In genomic region chr4:114599231-114600065, GRCh38 we compare ENCODE assay signal across 8 cellular contexts. TPM values are rescaled to one million over a fixed set of nuclear protein-coding genes. Genes with fewer than 3 reads are reported as not detected.
A peak's percentile ranks its signal among the peaks of the same experiment; 100 is the strongest.
DNase-seq lines count a peak whose midpoint lies in the region; ATAC-seq and TF ChIP-seq lines count a peak whose summit lies in the region.

No MANE protein-coding gene starts in this region.

- H3K27ac ChIP-seq in trophoblast cell (ENCODE audit: low read depth, low read length) = no peak overlapping the region

- H3K4me1 ChIP-seq in trophoblast cell (ENCODE audit: control insufficient read depth in 1 of 2, insufficient read depth in 2 of 2, low read length in 2 of 2) = peaks cover 0 to 11% of the 10 kb centered on the region in 2 experiments

- peaks cover 9% of the 10 kb centered on the region for H3K4me1 Mint-ChIP-seq in activated T-cell treated with anti-CD3 and anti-CD28 coated beads, Interleukin-2, amount 50 U/mL, for 4 hours (ENCODE audit: low read depth)

- peaks cover 10% of the 10 kb centered on the region for H3K9me3 ChIP-seq in trophoblast cell (ENCODE audit: insufficient read depth, low read depth, low read length)

- H3K4me3 Mint-ChIP-seq in activated T-cell treated with anti-CD3 and anti-CD28 coated beads, Interleukin-2, amount 50 U/mL, for 4 hours = peak overlapping the region; percentile 70

- no peak overlapping the region for H3K9ac ChIP-seq in trophoblast cell (ENCODE audit: low read length)

- no peak overlapping the region for H4K91ac ChIP-seq in trophoblast cell (ENCODE audit: low read depth, low read length)

- DNase-seq in activated T-cell treated with anti-CD3 and anti-CD28 coated beads, Interleukin-2, amount 50 U/mL, for 4 hours = no peak
- DNase-seq in activated T-cell treated with anti-CD3 and anti-CD28 coated beads for 4 hours (no peak), SW480 (ENCODE audit: low spot score) (peak; percentile 42), fibroblast of villous mesenchyme (ENCODE audit: low read depth) (peak; percentile 4), trophoblast cell (no peak), DMS79 (lab: John Stamatoyannopoulos, UW) (no peak)

- no peak for TF ChIP-seq CTCF in fibroblast of villous mesenchyme (IDR thresholded peaks at IDR 0.05; ENCODE audit: insufficient read depth, low read depth, low read length)

- H3K23ac ChIP-seq in trophoblast cell (ENCODE audit: low read length) = no peak overlapping the region

- no peak overlapping the region for H2AK5ac ChIP-seq in trophoblast cell (ENCODE audit: low read length)

- peak overlapping the region; percentile 99 for H3K4me2 ChIP-seq in trophoblast cell (ENCODE audit: low read length)

- no peak overlapping the region for H4K8ac ChIP-seq in trophoblast cell (ENCODE audit: low read depth, low read length)

- H3K79me2 ChIP-seq in trophoblast cell (ENCODE audit: control insufficient read depth, insufficient read depth, low read length, poor library complexity) = no peaks in the 10 kb centered on the region

- no peak overlapping the region for H2BK5ac ChIP-seq in trophoblast cell (ENCODE audit: low read depth, low read length, poor library complexity)

- H3K4ac ChIP-seq in trophoblast cell (ENCODE audit: low read depth, low read length) = no peak overlapping the region

- H3K36me3 Mint-ChIP-seq in activated T-cell treated with anti-CD3 and anti-CD28 coated beads, Interleukin-2, amount 50 U/mL, for 4 hours (ENCODE audit: insufficient read depth) = no peaks in the 10 kb centered on the region

- no peak overlapping the region for H4K12ac ChIP-seq in trophoblast cell (ENCODE audit: low read depth, low read length)

- no peak overlapping the region for H3K14ac ChIP-seq in trophoblast cell (ENCODE audit: low read length)

- peaks cover 17% of the 10 kb centered on the region for H3K27me3 ChIP-seq in trophoblast cell (ENCODE audit: insufficient read depth, low read length)

- H3K9me3 Mint-ChIP-seq in activated T-cell treated with anti-CD3 and anti-CD28 coated beads, Interleukin-2, amount 50 U/mL, for 4 hours = no peaks in the 10 kb centered on the region

- peaks cover 36% of the 10 kb centered on the region for H3K27me3 Mint-ChIP-seq in activated T-cell treated with anti-CD3 and anti-CD28 coated beads, Interleukin-2, amount 50 U/mL, for 4 hours (ENCODE audit: low read depth)

- H3K4me3 ChIP-seq in fibroblast of villous mesenchyme (ENCODE audit: low read depth, low read length) = peak overlapping the region; percentile 23
- H3K4me3 ChIP-seq in trophoblast cell (ENCODE audit: low read depth, low read length) = peak overlapping the region; percentile 59

- no peaks in the 10 kb centered on the region for H3K79me1 ChIP-seq in trophoblast cell (ENCODE audit: low read length)

- no peak overlapping the region for H2BK120ac ChIP-seq in trophoblast cell (ENCODE audit: insufficient read depth, low read length, poor library complexity)

- H3K18ac ChIP-seq in trophoblast cell (ENCODE audit: low read length) = no peak overlapping the region

- H3K36me3 ChIP-seq in trophoblast cell (ENCODE audit: control insufficient read depth in 1 of 2, insufficient read depth in 2 of 2, low read length in 2 of 2) = peaks cover 0 to 2% of the 10 kb centered on the region in 2 experiments

- peak; percentile 9 to 31 for ATAC-seq in activated T-cell treated with anti-CD3 and anti-CD28 coated beads, Interleukin-2, amount 50 U/mL, for 4 hours
- ATAC-seq in HG02642 (IDR thresholded peaks at IDR 0.05; ENCODE audit: poor library complexity, unreplicated experiment) = no peak
- no peak for ATAC-seq in GM18873 (IDR thresholded peaks at IDR 0.05; ENCODE audit: low FRiP score, unreplicated experiment)

- no peak overlapping the region for H2BK12ac ChIP-seq in trophoblast cell (ENCODE audit: low read length)

- WGBS in trophoblast cell (ENCODE audit: extremely low coverage, insufficient coverage, insufficient read length) = no CpG with 5 or more reads among the region's 50 CpGs

- H2AFZ ChIP-seq in trophoblast cell (ENCODE audit: insufficient read depth, low read length, poor library complexity) = peak overlapping the region; percentile 8

RNA-seq across cellular contexts. Expression of gene UGT8, which starts 0.8 kb away (rescaled TPM):
- under 1 TPM; 0.30 to 0.41 (median 0.37) TPM for total RNA-seq in activated T-cell treated with anti-CD3 and anti-CD28 coated beads, Interleukin-2, amount 50 U/mL, for 4 hours
- total RNA-seq in fibroblast of villous mesenchyme = 0.32 and 0.86 TPM in 2 replicates
- polyA plus RNA-seq in trophoblast cell (2013) = 0.21 and 0.29 TPM in 2 replicates

Comparison
In these comparisons a context has a peak if more than half of its experiments do, and no peak if none do; other contexts are left out.
1. ATAC-seq: peak in activated T-cell treated with anti-CD3 and anti-CD28 coated beads, Interleukin-2, amount 50 U/mL, for 4 hours (2 of 2); none in HG02642 (single experiment) and GM18873 (single experiment).
2. DNase-seq: peak in SW480 (single experiment) and fibroblast of villous mesenchyme (single experiment); none in activated T-cell treated with anti-CD3 and anti-CD28 coated beads, Interleukin-2, amount 50 U/mL, for 4 hours (single experiment), activated T-cell treated with anti-CD3 and anti-CD28 coated beads for 4 hours (single experiment), trophoblast cell (0 of 2) and DMS79 (single experiment).